In genomic region chr4:20603671-20604313, GRCh38 we compare ENCODE assay signal across 15 cellular contexts.
A peak's percentile ranks its signal among the peaks of the same experiment; 100 is the strongest.
DNase-seq lines count a peak whose midpoint lies in the region; ATAC-seq and TF ChIP-seq lines count a peak whose summit lies in the region.
"Had no signal": no experiment of that assay in that cellular context is flagged by ENCODE, and none has a peak within 500 bp of the region (broad histone marks: within the 10 kb centered on the region; RNA-seq: fewer than 3 reads in every experiment).

No MANE protein-coding gene starts in this region.

- H4K20me1 ChIP-seq in hepatocyte (ENCODE audit: insufficient read depth, poor library complexity, severe bottlenecking) = no peaks in the 10 kb centered on the region

- TF ChIP-seq EP300 in gastroesophageal sphincter (IDR thresholded peaks at IDR 0.05) = no peak

- H3K4me3 ChIP-seq in AG04449 (ENCODE audit: low read depth, low read length) (no peak overlapping the region), brain microvascular endothelial cell (ENCODE audit: low read depth, low read length) (no peak overlapping the region), hepatocyte (no peak overlapping the region), gastroesophageal sphincter (no peak overlapping the region)

- H3K79me2 ChIP-seq in hepatocyte = no peaks in the 10 kb centered on the region

- CTCF ChIA-PET in AG04449 (lab: Yijun Ruan, JAX) = interaction anchor here (1.2 to 1.4 kb wide), 2 partner anchors 13 to 81 kb away, joined by 3 read pairs; no protein-coding TSS in a partner anchor

- H3K9me2 ChIP-seq in hepatocyte (replicated peaks; ENCODE audit: insufficient read depth) = no peaks in the 10 kb centered on the region

- in situ Hi-C loops in brain microvascular endothelial cell (cut with HindIII; ENCODE audit: low pct_ligation_motif_present, low sequenced_read_pairs) = no loop called here

- no peak for TF ChIP-seq POLR2A in gastroesophageal sphincter (IDR thresholded peaks at IDR 0.05)

- H2AFZ ChIP-seq in hepatocyte = no peak overlapping the region

- TF ChIP-seq CTCF in AG04449 (IDR thresholded peaks at IDR 0.05; ENCODE audit: insufficient read depth, low read length, missing control alignments) (no peak), brain microvascular endothelial cell (IDR thresholded peaks at IDR 0.05; ENCODE audit: low read depth, low read length, missing control alignments) (no peak), hepatocyte (IDR thresholded peaks at IDR 0.05; ENCODE audit: poor library complexity) (no peak), gastroesophageal sphincter (IDR thresholded peaks at IDR 0.05) (no peak)

- POLR2A ChIA-PET in AG04449 (lab: Yijun Ruan, JAX) = no interaction called here

- H3K4me1 ChIP-seq in hepatocyte (ENCODE audit: insufficient read depth) (peaks cover 4% of the 10 kb centered on the region), gastroesophageal sphincter (no peaks in the 10 kb centered on the region)

- no peaks in the 10 kb centered on the region for H3K27me3 ChIP-seq in brain microvascular endothelial cell (replicated peaks)
- no peaks in the 10 kb centered on the region for H3K27me3 ChIP-seq in hepatocyte
- no peaks in the 10 kb centered on the region for H3K27me3 ChIP-seq in gastroesophageal sphincter

- no peaks in the 10 kb centered on the region for H3K9me3 ChIP-seq in hepatocyte (ENCODE audit: low read depth)
- no peaks in the 10 kb centered on the region for H3K9me3 ChIP-seq in gastroesophageal sphincter

- H3K4me2 ChIP-seq in hepatocyte = peak overlapping the region; percentile 38

- DNase-seq in AG04449 (ENCODE audit: low read depth, low spot score) (peak; percentile 33), HT1080 (ENCODE audit: low read depth) (peak; percentile 67), brain microvascular endothelial cell (peak; percentile 48), hepatocyte (ENCODE audit: low spot score) (no peak), COLO668 (lab: John Stamatoyannopoulos, UW; ENCODE audit: unreplicated experiment) (no peak)
- DNase-seq: activated CD8-positive, alpha-beta memory T cell treated with anti-CD3 and anti-CD28 coated beads, Interleukin-2, amount 50 U/mL, for 4 hours; AML-193; DMS153; NCI-H1436 treated with DMSO at 0.1 percent for 48 hours; NCI-H510A; nucleus accumbens had no signal

- WGBS in hepatocyte (ENCODE audit: low lambda C conversion rate, missing lambda C conversion rate) = 45% methylated on average over 3 of the region's 3 CpGs
- WGBS in gastroesophageal sphincter (ENCODE audit: low coverage in 1 of 2), 2 donors = 65 to 68% methylated on average over 3 of the region's 3 CpGs

- H3K36me3 ChIP-seq in brain microvascular endothelial cell (replicated peaks) (no peaks in the 10 kb centered on the region), hepatocyte (replicated peaks; ENCODE audit: insufficient read depth, low read depth) (no peaks in the 10 kb centered on the region), gastroesophageal sphincter (peaks cover 0 to 24% of the 10 kb centered on the region in 2 donors)

- ATAC-seq in HG03097 (IDR thresholded peaks at IDR 0.05; ENCODE audit: low FRiP score, unreplicated experiment) = no peak
- no peak for ATAC-seq in gastroesophageal sphincter
- ATAC-seq in GM21423 (IDR thresholded peaks at IDR 0.05; ENCODE audit: unreplicated experiment) = no peak
- ATAC-seq: activated naive CD4-positive, alpha-beta T cell treated with anti-CD3 and anti-CD28 coated beads, Interleukin-2, amount 50 U/mL, for 72 hours had no signal

- H3K27ac ChIP-seq in brain microvascular endothelial cell (no peak overlapping the region), hepatocyte (peak overlapping the region; percentile 15), gastroesophageal sphincter (no peak overlapping the region)

Comparison
In these comparisons a context has a peak if more than half of its experiments do, and no peak if none do; other contexts are left out.
1. DNase-seq: peak in AG04449 (single experiment), HT1080 (single experiment) and brain microvascular endothelial cell (single experiment); none in hepatocyte (single experiment) and COLO668 (single experiment).